30 cellular contexts compared by ENCODE assay signal in the genomic region with DNA sequence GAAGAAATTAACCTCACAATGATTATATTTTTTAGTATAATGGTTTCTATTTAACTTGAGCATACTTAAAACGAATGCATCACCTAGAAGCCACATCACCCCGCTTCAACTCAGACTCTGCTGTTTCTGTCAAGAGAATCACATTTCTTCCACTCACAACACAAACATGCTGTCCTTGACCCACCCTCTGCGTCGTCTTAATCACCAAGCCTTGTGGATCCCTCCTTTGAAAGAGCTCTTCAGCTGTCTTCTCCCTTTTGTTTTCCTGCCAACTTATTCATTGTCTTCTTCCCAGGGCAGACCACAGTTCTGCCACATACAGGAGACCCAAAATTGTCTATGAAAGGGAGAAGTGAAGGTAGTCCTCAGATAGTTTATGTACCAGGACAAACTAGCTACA.
"Had no signal": no experiment of that assay in that cellular context is flagged by ENCODE, and none has a peak within 500 bp of the region (broad histone marks: within the 10 kb centered on the region; RNA-seq: fewer than 3 reads in every experiment).

No MANE protein-coding gene starts in this region.

- H3K36me3 ChIP-seq: ascending aorta, cardiac muscle cell had no signal

- H3K4me3 ChIP-seq: ascending aorta, cardiac muscle cell had no signal

- H3K27me3 ChIP-seq: ascending aorta, cardiac muscle cell had no signal

- H3K4me1 ChIP-seq: ascending aorta had no signal

- H3K9me3 ChIP-seq: ascending aorta had no signal

- DNase-seq: activated B cell treated with CpG ODN at 0.5 μM for 24 hours; activated CD4-positive, alpha-beta memory T cell treated with anti-CD3 and anti-CD28 coated beads for 36 hours; activated CD4-positive, alpha-beta T cell treated with anti-CD3 and anti-CD28 coated beads for 4 hours; activated CD4-positive, alpha-beta T cell treated with anti-CD3 and anti-CD28 coated beads, Interleukin-2, amount 10 ng/mL, durations not matched to agents 24 days and 14 days; activated CD4-positive, alpha-beta T cell treated with anti-CD3 and anti-CD28 coated beads, Interleukin-2, amount 50 U/mL, for 1 hour; activated CD4-positive, alpha-beta T cell treated with anti-CD3 and anti-CD28 coated beads, Interleukin-2, amount 50 U/mL, for 4 hours; activated CD4-positive, CD25-positive, alpha-beta regulatory T cell treated with anti-CD3 and anti-CD28 coated beads, Interleukin-2, amount 50 U/mL, for 72 hours; activated CD8-positive, alpha-beta memory T cell treated with anti-CD3 and anti-CD28 coated beads, Interleukin-2, amount 50 U/mL, for 4 hours; activated CD8-positive, alpha-beta T cell treated with anti-CD3 and anti-CD28 coated beads for 36 hours; activated effector memory CD4-positive, alpha-beta T cell treated with anti-CD3 and anti-CD28 coated beads, Interleukin-2, amount 50 U/mL, for 16 hours; activated gamma-delta T cell treated with Interleukin-2 at 50 U/mL for 16 hours; activated naive CD4-positive, alpha-beta T cell; activated naive CD4-positive, alpha-beta T cell treated with anti-CD3 and anti-CD28 coated beads for 36 hours; activated naive CD4-positive, alpha-beta T cell treated with anti-CD3 and anti-CD28 coated beads, Interleukin-2, amount 50 U/mL, for 16 hours; activated naive CD8-positive, alpha-beta T cell treated with anti-CD3 and anti-CD28 coated beads, Interleukin-2, amount 10 ng/mL, durations not matched to agents 7 days and 5 days; activated naive CD8-positive, alpha-beta T cell treated with anti-CD3 and anti-CD28 coated beads, Interleukin-2, amount 50 U/mL, for 24 hours; activated T-cell treated with anti-CD3 and anti-CD28 coated beads for 4 hours; activated T-cell treated with anti-CD3 and anti-CD28 coated beads, Interleukin-2, amount 50 U/mL, for 1 hour; activated T-cell treated with anti-CD3 and anti-CD28 coated beads, Interleukin-2, amount 50 U/mL, for 4 hours; activated T-cell treated with anti-CD3 and anti-CD28 coated beads, Interleukin-2, amount 50 U/mL, for 72 hours; amygdala; anterior cingulate cortex; caudate nucleus; cerebellar nuclear complex; T-helper 1 cell; T-helper 2 cell; T-helper 9 cell had no signal

- H3K27ac ChIP-seq: ascending aorta, cardiac muscle cell, VCaP had no signal
